ENCODE assay signal across 36 cellular contexts in the genomic region with DNA sequence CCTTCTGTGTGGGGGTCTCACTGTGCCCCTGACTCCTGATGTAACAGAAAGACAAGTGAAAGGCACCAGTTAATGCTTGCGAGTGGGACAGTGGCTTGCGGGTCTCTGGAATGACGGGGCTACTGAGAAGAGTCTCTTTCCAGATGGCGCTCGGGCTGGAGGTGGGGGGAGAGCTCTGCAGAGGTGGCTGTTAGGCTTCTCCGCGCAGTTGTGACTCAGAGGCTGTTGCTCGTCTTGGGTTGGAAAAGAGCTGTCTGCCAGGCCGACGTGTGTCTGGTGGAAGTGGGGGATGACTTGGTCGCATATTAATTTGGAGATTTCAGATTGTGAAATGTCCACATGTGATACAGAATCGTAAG. TPM values are rescaled to one million over a fixed set of nuclear protein-coding genes. Genes with fewer than 3 reads are reported as not detected.
DNase-seq lines count a peak whose midpoint lies in the region; ATAC-seq, FAIRE-seq and TF ChIP-seq lines count a peak whose summit lies in the region.
"Had no signal": no experiment of that assay in that cellular context is flagged by ENCODE, and none has a peak within 500 bp of the region (broad histone marks: within the 10 kb centered on the region; RNA-seq: fewer than 3 reads in every experiment).

No MANE protein-coding gene starts in this region.

- H3K27me3 ChIP-seq in H9 (ENCODE audit: insufficient read depth, low read length) (no peaks in the 10 kb centered on the region), K562 (ENCODE audit: control insufficient read depth in 2 of 2, insufficient read depth in 2 of 2, low read length in 2 of 2) (no peaks in the 10 kb centered on the region)
- no peaks in the 10 kb centered on the region for H3K27me3 ChIP-seq in CD8-positive, alpha-beta memory T cell (ENCODE audit: insufficient read depth, low read length, poor library complexity, severe bottlenecking)
- H3K27me3 ChIP-seq: foreskin keratinocyte, suprapubic skin, upper lobe of right lung had no signal

- H2BK120ac ChIP-seq in H9 (ENCODE audit: low read depth, low read length, poor library complexity, severe bottlenecking): no peak overlapping the region

- no peak overlapping the region for H3K27ac ChIP-seq in H9 (ENCODE audit: insufficient read length, low read depth, low read length)
- H3K27ac ChIP-seq in K562 (ENCODE audit: extremely low read depth, low read depth, low read length): no peak overlapping the region
- no peak overlapping the region for H3K27ac ChIP-seq in CD8-positive, alpha-beta memory T cell (ENCODE audit: low read depth, low read length)
- H3K27ac ChIP-seq: A549, foreskin keratinocyte, lower lobe of right lung, RWPE1, skin epidermis, suprapubic skin, upper lobe of right lung had no signal

- no peak overlapping the region for H4K8ac ChIP-seq in H9 (replicated peaks; ENCODE audit: insufficient read length, low read depth, low read length)

- no peak overlapping the region for H3K4me3 Mint-ChIP-seq in H9
- H3K4me3 Mint-ChIP-seq in neural crest cell: no peak overlapping the region
- H3K4me3 Mint-ChIP-seq in activated T-helper 17 cell treated with anti-CD3 and anti-CD28 coated beads, Interleukin-2, amount 50 U/mL, for 72 hours: no peak overlapping the region
- H3K4me3 Mint-ChIP-seq in CD8-positive, alpha-beta memory T cell: no peak overlapping the region
- no peak overlapping the region for H3K4me3 Mint-ChIP-seq in CD14-positive monocyte
- H3K4me3 Mint-ChIP-seq: activated CD8-positive, alpha-beta memory T cell treated with anti-CD3 and anti-CD28 coated beads, Interleukin-2, amount 10 ng/mL, durations not matched to agents 7 days and 5 days; activated naive CD8-positive, alpha-beta T cell treated with anti-CD3 and anti-CD28 coated beads, Interleukin-2, amount 50 U/mL, for 24 hours; B cell; dendritic cell treated with granulocyte-macrophage colony-stimulating factor and Interleukin-4, amounts not matched to agents 40 ng/mL and 50 ng/mL, for 4 days had no signal

- POLR2A ChIA-PET in K562 (lab: Yijun Ruan, JAX): no interaction called here
- POLR2A ChIA-PET in CD8-positive, alpha-beta memory T cell (lab: Charles Lee): no interaction called here

- H3K36me3 Mint-ChIP-seq in H9 (ENCODE audit: insufficient read depth in 1 of 3, low read depth in 3 of 3) (no peaks in the 10 kb centered on the region), neural crest cell (ENCODE audit: low read depth) (no peaks in the 10 kb centered on the region), CD14-positive monocyte (peaks cover 4 to 12% of the 10 kb centered on the region in 2 donors)
- H3K36me3 Mint-ChIP-seq in activated T-helper 17 cell treated with anti-CD3 and anti-CD28 coated beads, Interleukin-2, amount 50 U/mL, for 72 hours (ENCODE audit: low read depth): no peaks in the 10 kb centered on the region
- H3K36me3 Mint-ChIP-seq in CD8-positive, alpha-beta memory T cell: peaks cover 0 to 3% (median 0%) of the 10 kb centered on the region in 3 donors
- H3K36me3 Mint-ChIP-seq: activated CD8-positive, alpha-beta memory T cell treated with anti-CD3 and anti-CD28 coated beads, Interleukin-2, amount 10 ng/mL, durations not matched to agents 7 days and 5 days; naive B cell had no signal

- no peak for TF ChIP-seq CTCF in H9 (conservative IDR thresholded peaks at IDR 0.05)
- TF ChIP-seq CTCF in K562 (IDR thresholded peaks at IDR 0.05 in 2 of 3, conservative IDR thresholded peaks at IDR 0.05 in 1 of 3; ENCODE audit: insufficient read depth in 2 of 3, low read depth in 1 of 3, low read length in 3 of 3): no peak
- TF ChIP-seq CTCF in neural crest cell (conservative IDR thresholded peaks at IDR 0.05): no peak
- no peak for TF ChIP-seq CTCF in CD14-positive monocyte (IDR thresholded peaks at IDR 0.05)

- no peak overlapping the region for H2BK15ac ChIP-seq in H9 (ENCODE audit: low read depth, low read length)

- intact Hi-C loops in K562 (cut with micrococcal nuclease): no loop called here
- intact Hi-C loops in CD14-positive monocyte (cut with micrococcal nuclease): no loop called here

- H3T11ph ChIP-seq in H9 (ENCODE audit: low read length): no peak overlapping the region

- H2BK5ac ChIP-seq in H9 (ENCODE audit: insufficient read length, low read length): no peak overlapping the region

- ATAC-seq in K562 (0 out of 3 replicates have a peak, but pooled peaks have one; percentile 23), GM21528 (IDR thresholded peaks at IDR 0.05; ENCODE audit: low FRiP score, unreplicated experiment) (no peak)
- no peak for ATAC-seq in activated T-helper 17 cell treated with anti-CD3 and anti-CD28 coated beads, Interleukin-2, amount 50 U/mL, for 72 hours (replicated peaks)
- ATAC-seq: A549; activated CD8-positive, alpha-beta memory T cell treated with anti-CD3 and anti-CD28 coated beads, Interleukin-2, amount 10 ng/mL, durations not matched to agents 7 days and 5 days; activated naive CD8-positive, alpha-beta T cell treated with anti-CD3 and anti-CD28 coated beads, Interleukin-2, amount 50 U/mL, for 24 hours; esophagus mucosa; foreskin keratinocyte; lower lobe of right lung; upper lobe of right lung had no signal

- no peak for TF ChIP-seq EP300 in K562 (IDR thresholded peaks at IDR 0.05; ENCODE audit: low read length)

- peak; percentile 73 for DNase-seq in AG08395 (ENCODE audit: low spot score)
- DNase-seq in H9: no peak
- no peak for DNase-seq in K562 (ENCODE audit: extremely low read depth in 1 of 4, low spot score in 3 of 4)
- DNase-seq in neural crest cell (ENCODE audit: low read depth, low spot score): no peak
- DNase-seq in CD8-positive, alpha-beta memory T cell: no peak
- DNase-seq in CD14-positive monocyte (ENCODE audit: low spot score): no peak
- DNase-seq: activated CD4-positive, alpha-beta T cell treated with anti-CD3 and anti-CD28 coated beads, Interleukin-2, amount 50 U/mL, for 4 hours; activated CD8-positive, alpha-beta memory T cell treated with anti-CD3 and anti-CD28 coated beads, Interleukin-2, amount 10 ng/mL, durations not matched to agents 7 days and 5 days; activated naive CD4-positive, alpha-beta T cell; activated naive CD8-positive, alpha-beta T cell treated with anti-CD3 and anti-CD28 coated beads, Interleukin-2, amount 50 U/mL, for 24 hours; activated T-cell treated with anti-CD3 and anti-CD28 coated beads, Interleukin-2, amount 50 U/mL, for 48 hours; central memory CD4-positive, alpha-beta T cell; DMS153; foreskin keratinocyte; lower lobe of right lung; midbrain; naive B cell; NCI-H1092; NCI-H1694 treated with DMSO at 0.1 percent for 48 hours; NCI-H2171; NCI-H510A treated with DMSO at 0.1 percent for 48 hours; OCI-M1; stimulated activated naive CD4-positive, alpha-beta T cell treated with Interleukin-2 at 50 U/mL for 16 hours; T-helper 1 cell; upper lobe of right lung had no signal

- BruUV-seq in K562 (replicated peaks; lab: Mats Ljungman, UMichigan): no TSS peak

- H3K9me3 ChIP-seq in H9 (ENCODE audit: control insufficient read depth, low read depth, low read length) (no peaks in the 10 kb centered on the region), K562 (replicated peaks; ENCODE audit: control insufficient read depth, insufficient read depth, low read depth, low read length) (no peaks in the 10 kb centered on the region)
- H3K9me3 ChIP-seq in CD8-positive, alpha-beta memory T cell (ENCODE audit: low read length): no peaks in the 10 kb centered on the region
- H3K9me3 ChIP-seq: A549, lower lobe of right lung, suprapubic skin, upper lobe of right lung had no signal

- no peak overlapping the region for H4K91ac ChIP-seq in H9 (ENCODE audit: insufficient read length, low read depth, low read length)

- in situ Hi-C loops in K562 (cut with MboI): no loop called here

- no peak overlapping the region for H3K23ac ChIP-seq in H9 (ENCODE audit: insufficient read length, low read depth, low read length)

- H3K79me1 ChIP-seq in H9 (ENCODE audit: insufficient read depth, low read depth, low read length, poor library complexity, severe bottlenecking): no peaks in the 10 kb centered on the region

- no peak overlapping the region for H4K5ac ChIP-seq in H9 (ENCODE audit: insufficient read length, low read depth, low read length)

- FAIRE-seq in K562 (lab: Jason Lieb, UNC): no peak
- FAIRE-seq: A549, G401.6, keratinocyte had no signal

- no peaks in the 10 kb centered on the region for H3K79me2 ChIP-seq in H9 (ENCODE audit: insufficient read depth, low read length)
- no peaks in the 10 kb centered on the region for H3K79me2 ChIP-seq in K562 (ENCODE audit: control insufficient read depth, insufficient read depth, low read length)

- TF ChIP-seq RAD21 in K562 (CRISPR knock-in tag; conservative IDR thresholded peaks at IDR 0.05 in 1 of 2, IDR thresholded peaks at IDR 0.05 in 1 of 2): no peak

- H3K9ac ChIP-seq in H9 (ENCODE audit: extremely low read depth, insufficient read length, low read length) (no peak overlapping the region), K562 (ENCODE audit: insufficient read depth in 1 of 2, low read depth in 2 of 2, low read length in 2 of 2) (no peak overlapping the region)

- H3K18ac ChIP-seq in H9 (ENCODE audit: insufficient read length, low read depth, low read length): no peak overlapping the region

- H3K23me2 ChIP-seq in H9 (ENCODE audit: insufficient read length, low read depth, low read length, poor library complexity, severe bottlenecking): no peaks in the 10 kb centered on the region

- TF ChIP-seq POLR2A in K562 (conservative IDR thresholded peaks at IDR 0.05): no peak

- no peak overlapping the region for H3K14ac ChIP-seq in H9 (ENCODE audit: insufficient read depth, low read length)

- H2BK20ac ChIP-seq in H9 (ENCODE audit: low read depth, low read length, poor library complexity, severe bottlenecking): no peak overlapping the region

- no peak overlapping the region for H2AK5ac ChIP-seq in H9 (ENCODE audit: insufficient read length, low read length)

- WGBS in H9 (ENCODE audit: extremely low coverage, insufficient read length, low lambda C conversion rate): no CpG with 5 or more reads among the region's 12 CpGs
- WGBS in K562 (ENCODE audit: insufficient coverage, low coverage, missing lambda C conversion rate): 40% methylated on average over 12 of the region's 12 CpGs

- CTCF ChIA-PET in K562 (lab: Yijun Ruan, JAX; ENCODE audit: low intra/inter-chr PET ratio): no interaction called here
- CTCF ChIA-PET in CD8-positive, alpha-beta memory T cell (lab: Charles Lee): no interaction called here

- no peak overlapping the region for H3K4ac ChIP-seq in H9 (ENCODE audit: low read depth, low read length)

- H3K9me1 ChIP-seq in K562 (ENCODE audit: control insufficient read depth, insufficient read depth, low read length): no peaks in the 10 kb centered on the region

- H4K20me1 ChIP-seq in H9 (ENCODE audit: control insufficient read depth, insufficient read depth, insufficient read length) (no peaks in the 10 kb centered on the region), K562 (replicated peaks; ENCODE audit: control insufficient read depth, insufficient read depth, low read length) (no peaks in the 10 kb centered on the region)

- no peak overlapping the region for H3K4me2 ChIP-seq in H9 (ENCODE audit: insufficient read depth, insufficient read length, low read length)
- no peak overlapping the region for H3K4me2 ChIP-seq in K562 (ENCODE audit: insufficient read depth, low read length)
- H3K4me2 ChIP-seq: A549 had no signal

- no peaks in the 10 kb centered on the region for H3K9me3 Mint-ChIP-seq in H9
- no peaks in the 10 kb centered on the region for H3K9me3 Mint-ChIP-seq in neural crest cell
- H3K9me3 Mint-ChIP-seq in activated T-helper 17 cell treated with anti-CD3 and anti-CD28 coated beads, Interleukin-2, amount 50 U/mL, for 72 hours: no peaks in the 10 kb centered on the region
- no peaks in the 10 kb centered on the region for H3K9me3 Mint-ChIP-seq in CD8-positive, alpha-beta memory T cell
- H3K9me3 Mint-ChIP-seq in CD14-positive monocyte: peaks cover 0 to 3% (median 0%) of the 10 kb centered on the region in 7 donors
- H3K9me3 Mint-ChIP-seq: activated naive CD8-positive, alpha-beta T cell treated with anti-CD3 and anti-CD28 coated beads, Interleukin-2, amount 50 U/mL, for 24 hours; dendritic cell treated with granulocyte-macrophage colony-stimulating factor and Interleukin-4, amounts not matched to agents 40 ng/mL and 50 ng/mL, for 4 days; naive B cell had no signal

- H3K4me1 Mint-ChIP-seq in H9: peaks cover 0 to 4% of the 10 kb centered on the region in 2 experiments; a peak in 1 of 4 replicates
- peaks cover 44% of the 10 kb centered on the region for H3K4me1 Mint-ChIP-seq in neural crest cell
- H3K4me1 Mint-ChIP-seq in activated T-helper 17 cell treated with anti-CD3 and anti-CD28 coated beads, Interleukin-2, amount 50 U/mL, for 72 hours: no peaks in the 10 kb centered on the region
- H3K4me1 Mint-ChIP-seq in CD8-positive, alpha-beta memory T cell: no peaks in the 10 kb centered on the region
- H3K4me1 Mint-ChIP-seq in CD14-positive monocyte: no peaks in the 10 kb centered on the region
- H3K4me1 Mint-ChIP-seq: activated CD8-positive, alpha-beta memory T cell treated with anti-CD3 and anti-CD28 coated beads, Interleukin-2, amount 10 ng/mL, durations not matched to agents 7 days and 5 days; activated naive CD8-positive, alpha-beta T cell treated with anti-CD3 and anti-CD28 coated beads, Interleukin-2, amount 50 U/mL, for 24 hours; B cell had no signal

- H3K4me3 ChIP-seq in K562: no peak overlapping the region
- no peak overlapping the region for H3K4me3 ChIP-seq in CD8-positive, alpha-beta memory T cell (ENCODE audit: low read length)
- H3K4me3 ChIP-seq: A549, lower lobe of right lung, skin epidermis, suprapubic skin, upper lobe of right lung had no signal

- H3K4me1 ChIP-seq in H9 (ENCODE audit: insufficient read depth, low read length) (no peaks in the 10 kb centered on the region), K562 (replicated peaks in 1 of 2; ENCODE audit: control insufficient read depth in 2 of 2, insufficient read depth in 2 of 2, low read length in 2 of 2) (peaks cover 0 to 12% of the 10 kb centered on the region in 2 experiments; a peak in 2 of 5 replicates)
- no peaks in the 10 kb centered on the region for H3K4me1 ChIP-seq in CD8-positive, alpha-beta memory T cell (ENCODE audit: insufficient read depth, low read length)
- H3K4me1 ChIP-seq: A549, foreskin keratinocyte, lower lobe of right lung, suprapubic skin, upper lobe of right lung had no signal

- no peak overlapping the region for H2BK12ac ChIP-seq in H9 (ENCODE audit: insufficient read length, low read depth, low read length)

- H3K27ac Mint-ChIP-seq in H9: peak overlapping the region in 2 of 3 experiments; percentile 65 to 82; a peak in 4 of 7 replicates
- H3K27ac Mint-ChIP-seq in neural crest cell (ENCODE audit: unreplicated experiment): peak overlapping the region; percentile 81
- no peak overlapping the region for H3K27ac Mint-ChIP-seq in activated T-helper 17 cell treated with anti-CD3 and anti-CD28 coated beads, Interleukin-2, amount 50 U/mL, for 72 hours
- no peak overlapping the region for H3K27ac Mint-ChIP-seq in CD8-positive, alpha-beta memory T cell
- peak overlapping the region in 1 of 7 donors; percentile 50 for H3K27ac Mint-ChIP-seq in CD14-positive monocyte
- H3K27ac Mint-ChIP-seq: activated CD8-positive, alpha-beta memory T cell treated with anti-CD3 and anti-CD28 coated beads, Interleukin-2, amount 10 ng/mL, durations not matched to agents 7 days and 5 days; activated naive CD8-positive, alpha-beta T cell treated with anti-CD3 and anti-CD28 coated beads, Interleukin-2, amount 50 U/mL, for 24 hours; B cell; dendritic cell treated with granulocyte-macrophage colony-stimulating factor and Interleukin-4, amounts not matched to agents 40 ng/mL and 50 ng/mL, for 4 days had no signal

- H3K36me3 ChIP-seq in K562 (ENCODE audit: control insufficient read depth, insufficient read depth, low read length): no peaks in the 10 kb centered on the region
- H3K36me3 ChIP-seq in CD8-positive, alpha-beta memory T cell (ENCODE audit: insufficient read depth, low read length): no peaks in the 10 kb centered on the region
- H3K36me3 ChIP-seq: lower lobe of right lung, suprapubic skin, upper lobe of right lung had no signal

- H3K56ac ChIP-seq in H9 (ENCODE audit: insufficient read length, low read depth, low read length): no peak overlapping the region

- H3K27me3 Mint-ChIP-seq in H9 (ENCODE audit: low read depth) (peaks cover under 1% of the 10 kb centered on the region; the same call in 1 of the 2 replicates), neural crest cell (ENCODE audit: low read depth) (no peaks in the 10 kb centered on the region), CD14-positive monocyte (ENCODE audit: low read depth in 3 of 3) (peaks cover 0 to 4% (median 0%) of the 10 kb centered on the region in 3 donors)
- no peaks in the 10 kb centered on the region for H3K27me3 Mint-ChIP-seq in activated T-helper 17 cell treated with anti-CD3 and anti-CD28 coated beads, Interleukin-2, amount 50 U/mL, for 72 hours
- H3K27me3 Mint-ChIP-seq in CD8-positive, alpha-beta memory T cell: no peaks in the 10 kb centered on the region
- H3K27me3 Mint-ChIP-seq: activated CD8-positive, alpha-beta memory T cell treated with anti-CD3 and anti-CD28 coated beads, Interleukin-2, amount 10 ng/mL, durations not matched to agents 7 days and 5 days; activated naive CD8-positive, alpha-beta T cell treated with anti-CD3 and anti-CD28 coated beads, Interleukin-2, amount 50 U/mL, for 24 hours; B cell; dendritic cell treated with granulocyte-macrophage colony-stimulating factor and Interleukin-4, amounts not matched to agents 40 ng/mL and 50 ng/mL, for 4 days; naive B cell had no signal

- no peak overlapping the region for H2AFZ ChIP-seq in H9 (ENCODE audit: low read length)
- H2AFZ ChIP-seq in K562 (ENCODE audit: low read depth, low read length): no peak overlapping the region

RNA-seq across cellular contexts. Expression of gene SH2B2, which starts 27.9 kb away (rescaled TPM):
- 9.4 and 10.4 TPM in 2 replicates for total RNA-seq in H9 (2021)
- 0.72 TPM in 1 of 2 replicates, not detected in the other for total RNA-seq in K562 (2011; cell fraction: chromatin; rRNA removed; ENCODE audit: low replicate concordance)
- 0.66 and 1.0 TPM in 2 replicates for total RNA-seq in K562 (2011; cell fraction: nucleolus; rRNA removed)
- total RNA-seq in K562 (2011; cell fraction: nucleoplasm; rRNA removed): 0.22 and 0.31 TPM in 2 replicates
- total RNA-seq in K562 (2014; rRNA removed): 0.68 TPM in 1 of 2 replicates, not detected in the other
- total RNA-seq in K562 (2014; rRNA removed; fragmentation: Illumina TruSeq; extraction: Trizol): not detected in 2 replicates
- total RNA-seq in K562 (2015; rRNA removed; fragmentation: Illumina TruSeq; extraction: Trizol): 0.08 TPM in 1 of 2 replicates, not detected in the other
- total RNA-seq in K562 (2021): 0.34 and 0.89 TPM in 2 replicates
- polyA plus RNA-seq in K562 (2011; rRNA removed): 0.03 and 0.07 TPM in 2 replicates
- polyA plus RNA-seq in K562 (2011; cell fraction: cytosol; rRNA removed): 0.13 and 0.64 TPM in 2 replicates
- 0.14 and 0.36 TPM in 2 replicates for polyA plus RNA-seq in K562 (2011; cell fraction: nucleus; rRNA removed)
- 0.14 and 0.46 TPM in 2 replicates for polyA plus RNA-seq in K562 (2012)
- 0.07 and 0.08 TPM in 2 replicates for polyA plus RNA-seq in K562 (2014; fragmentation: Illumina TruSeq; extraction: Trizol)
- polyA plus RNA-seq in K562 (2014; fragmentation: Nextera tagmentation; extraction: Ambion mirVana): not detected
- polyA plus RNA-seq in K562 (2014; rRNA removed): 0.07 and 0.12 TPM in 2 replicates
- polyA minus RNA-seq in K562 (2011; rRNA and poly(A)+ RNA removed): 0.18 TPM in 1 of 2 replicates, not detected in the other
- polyA minus RNA-seq in K562 (2011; cell fraction: cytosol; rRNA and poly(A)+ RNA removed): 0.38 TPM in 1 of 2 replicates, not detected in the other
- 0.22 and 0.40 TPM in 2 replicates for polyA minus RNA-seq in K562 (2011; cell fraction: nucleus; rRNA and poly(A)+ RNA removed)
- 13.3 and 16.4 TPM in 2 replicates for total RNA-seq in neural crest cell
- total RNA-seq in activated T-helper 17 cell treated with anti-CD3 and anti-CD28 coated beads, Interleukin-2, amount 50 U/mL, for 72 hours: 10 to 100 TPM in 1 of 2 donors, 1 to 10 TPM in 1; 1.7 to 14.2 TPM
- 1 to 10 TPM; 1.8 TPM for total RNA-seq in CD8-positive, alpha-beta memory T cell
- 1.5 TPM for polyA plus RNA-seq in CD8-positive, alpha-beta memory T cell
- 1 to 10 TPM; 3.8 to 4.7 TPM for polyA plus RNA-seq in CD14-positive monocyte

Comparison
In these comparisons a context has a peak if more than half of its experiments do, and no peak if none do; other contexts are left out.
1. H3K27ac Mint-ChIP-seq: peak in H9 (2 of 3) and neural crest cell (single experiment); none in activated T-helper 17 cell treated with anti-CD3 and anti-CD28 coated beads, Interleukin-2, amount 50 U/mL, for 72 hours (single experiment) and CD8-positive, alpha-beta memory T cell (0 of 8).